ENCODE assay signal across 18 cellular contexts in genomic region chr12:10740182-10740581, GRCh38. TPM values are rescaled to one million over a fixed set of nuclear protein-coding genes. Genes with fewer than 3 reads are reported as not detected.
DNase-seq lines count a peak whose midpoint lies in the region; ATAC-seq and TF ChIP-seq lines count a peak whose summit lies in the region.
"Had no signal": no experiment of that assay in that cellular context is flagged by ENCODE, and none has a peak within 500 bp of the region (broad histone marks: within the 10 kb centered on the region; RNA-seq: fewer than 3 reads in every experiment).

No MANE protein-coding gene starts in this region.

- no peak overlapping the region for H3K4me3 Mint-ChIP-seq in Caco-2 (ENCODE audit: unreplicated experiment)
- H3K4me3 Mint-ChIP-seq in GM23338 = no peak overlapping the region
- no peak overlapping the region for H3K4me3 Mint-ChIP-seq in stimulated activated naive B cell treated with anti-CD40 and anti-IgM and Interleukin-4, amounts not matched to agents 10 μg/mL and 1 μg/mL and 100 μg/mL, for 72 hours
- H3K4me3 Mint-ChIP-seq: CD4-positive, CD25-positive, alpha-beta regulatory T cell; naive thymus-derived CD8-positive, alpha-beta T cell; T-helper 2 cell treated with Interferon-gamma antibody and Interleukin-4, amounts not matched to agents 5 μg/mL and 100 μg/mL, for 36 hours had no signal

- no peak overlapping the region for H3K27ac ChIP-seq in GM23338 (ENCODE audit: low read depth)
- H3K27ac ChIP-seq in SJSA1 = 0 out of 2 replicates have a peak overlapping the region, but pooled peaks have one; percentile 27
- no peak overlapping the region for H3K27ac ChIP-seq in upper lobe of left lung
- H3K27ac ChIP-seq: cardiac muscle cell, thyroid gland had no signal

- no peaks in the 10 kb centered on the region for H3K9me3 ChIP-seq in Caco-2
- no peaks in the 10 kb centered on the region for H3K9me3 ChIP-seq in SJSA1 (replicated peaks)
- no peaks in the 10 kb centered on the region for H3K9me3 ChIP-seq in BE2C
- H3K9me3 ChIP-seq in upper lobe of left lung = no peaks in the 10 kb centered on the region
- H3K9me3 ChIP-seq: thyroid gland had no signal

- CTCF ChIA-PET in Caco-2 (lab: Charles Lee) = interaction anchor here (0.6 to 1.6 kb wide), 2 partner anchors 10 to 180 kb away, joined by 5 to 6 read pairs; no protein-coding TSS in a partner anchor

- DNase-seq in Caco-2 = peak; percentile 29 to 50
- DNase-seq in GM23338 (ENCODE audit: low spot score) = peak; percentile 13
- DNase-seq in SJSA1 (ENCODE audit: low read depth in 1 of 2, low spot score in 2 of 2) = peak in 1 of 2 experiments; percentile 18
- peak; percentile 8 for DNase-seq in kidney glomerular epithelial cell (lab: John Stamatoyannopoulos, UW)
- DNase-seq in BE2C = no peak
- no peak for DNase-seq in upper lobe of left lung
- DNase-seq in NK-92 (lab: John Stamatoyannopoulos, UW; ENCODE audit: unreplicated experiment) = no peak
- no peak for DNase-seq in stimulated activated naive B cell treated with anti-CD40 and anti-IgM and Interleukin-4, amounts not matched to agents 10 μg/mL and 1 μg/mL and 100 μg/mL, for 72 hours
- DNase-seq: CD4-positive, CD25-positive, alpha-beta regulatory T cell; glutamatergic neuron; naive thymus-derived CD8-positive, alpha-beta T cell; NCI-H1092 treated with DMSO at 0.1 percent for 48 hours; NCI-H526; stimulated activated CD4-positive, alpha-beta T cell treated with anti-CD3 and anti-CD28 coated beads, Interleukin-12 subunit alpha, Interleukin-12 subunit beta, amount 100 ng/mL, for 4 hours; thyroid gland had no signal

- H3K36me3 ChIP-seq in Caco-2 (ENCODE audit: control insufficient read depth, insufficient read depth, low read length) (no peaks in the 10 kb centered on the region), GM23338 (ENCODE audit: insufficient read depth) (no peaks in the 10 kb centered on the region; the same call in 1 of the 2 replicates), SJSA1 (no peaks in the 10 kb centered on the region), BE2C (no peaks in the 10 kb centered on the region), upper lobe of left lung (no peaks in the 10 kb centered on the region)
- H3K36me3 ChIP-seq: cardiac muscle cell, thyroid gland had no signal

- peak overlapping the region; percentile 68 for H3K27ac Mint-ChIP-seq in Caco-2 (ENCODE audit: unreplicated experiment)
- H3K27ac Mint-ChIP-seq in GM23338 = no peak overlapping the region
- H3K27ac Mint-ChIP-seq in stimulated activated naive B cell treated with anti-CD40 and anti-IgM and Interleukin-4, amounts not matched to agents 10 μg/mL and 1 μg/mL and 100 μg/mL, for 72 hours = no peak overlapping the region
- H3K27ac Mint-ChIP-seq: CD4-positive, CD25-positive, alpha-beta regulatory T cell; T-helper 2 cell treated with Interferon-gamma antibody and Interleukin-4, amounts not matched to agents 5 μg/mL and 100 μg/mL, for 36 hours had no signal

- peaks cover 26% of the 10 kb centered on the region for H3K4me1 Mint-ChIP-seq in Caco-2 (ENCODE audit: low read depth, unreplicated experiment)
- no peaks in the 10 kb centered on the region for H3K4me1 Mint-ChIP-seq in GM23338
- no peaks in the 10 kb centered on the region for H3K4me1 Mint-ChIP-seq in stimulated activated naive B cell treated with anti-CD40 and anti-IgM and Interleukin-4, amounts not matched to agents 10 μg/mL and 1 μg/mL and 100 μg/mL, for 72 hours
- H3K4me1 Mint-ChIP-seq: CD4-positive, CD25-positive, alpha-beta regulatory T cell; naive thymus-derived CD8-positive, alpha-beta T cell had no signal

- H4K20me1 ChIP-seq in GM23338 (replicated peaks; ENCODE audit: insufficient read depth) = no peaks in the 10 kb centered on the region

- H3K27me3 Mint-ChIP-seq in Caco-2 (ENCODE audit: insufficient read depth, unreplicated experiment) = no peaks in the 10 kb centered on the region
- no peaks in the 10 kb centered on the region for H3K27me3 Mint-ChIP-seq in GM23338 (ENCODE audit: insufficient read depth, low read depth, poor library complexity)
- H3K27me3 Mint-ChIP-seq in stimulated activated naive B cell treated with anti-CD40 and anti-IgM and Interleukin-4, amounts not matched to agents 10 μg/mL and 1 μg/mL and 100 μg/mL, for 72 hours = no peaks in the 10 kb centered on the region

- intact Hi-C loops in Caco-2 (cut with micrococcal nuclease; ENCODE audit: unreplicated experiment) = no loop called here

- H3K79me2 ChIP-seq in GM23338 (replicated peaks; ENCODE audit: insufficient read depth) = no peaks in the 10 kb centered on the region

- no peak overlapping the region for H3K4me2 ChIP-seq in GM23338

- peaks cover 19% of the 10 kb centered on the region for H3K4me1 ChIP-seq in Caco-2
- H3K4me1 ChIP-seq in GM23338 (ENCODE audit: insufficient read depth) = no peaks in the 10 kb centered on the region
- peaks cover 17% of the 10 kb centered on the region for H3K4me1 ChIP-seq in SJSA1 (replicated peaks)
- H3K4me1 ChIP-seq in BE2C = no peaks in the 10 kb centered on the region
- no peaks in the 10 kb centered on the region for H3K4me1 ChIP-seq in upper lobe of left lung
- H3K4me1 ChIP-seq: thyroid gland had no signal

- no peak for TF ChIP-seq POLR2A in upper lobe of left lung (IDR thresholded peaks at IDR 0.05)

- no peaks in the 10 kb centered on the region for H3K27me3 ChIP-seq in Caco-2 (replicated peaks; ENCODE audit: control insufficient read depth, insufficient read depth, low read length)
- H3K27me3 ChIP-seq in GM23338 (ENCODE audit: insufficient read depth) = no peaks in the 10 kb centered on the region
- H3K27me3 ChIP-seq in SJSA1 (replicated peaks) = no peaks in the 10 kb centered on the region; the same call in 1 of the 2 replicates
- no peaks in the 10 kb centered on the region; the same call in 1 of the 2 replicates for H3K27me3 ChIP-seq in BE2C
- no peaks in the 10 kb centered on the region for H3K27me3 ChIP-seq in upper lobe of left lung
- H3K27me3 ChIP-seq: cardiac muscle cell, thyroid gland had no signal

- H2AFZ ChIP-seq in GM23338 = 0 out of 2 replicates have a peak overlapping the region, but pooled peaks have one; percentile 40

- no TSS peak for BruUV-seq in Caco-2 (replicated peaks; lab: Mats Ljungman, UMichigan)

- no peaks in the 10 kb centered on the region for H3F3A ChIP-seq in GM23338 (replicated peaks; ENCODE audit: low read depth)

- POLR2A ChIA-PET in Caco-2 (lab: Charles Lee) = no interaction called here

- H3K36me3 Mint-ChIP-seq in Caco-2 (ENCODE audit: insufficient read depth, unreplicated experiment) = no peaks in the 10 kb centered on the region
- no peaks in the 10 kb centered on the region for H3K36me3 Mint-ChIP-seq in GM23338 (ENCODE audit: low read depth)
- no peaks in the 10 kb centered on the region for H3K36me3 Mint-ChIP-seq in stimulated activated naive B cell treated with anti-CD40 and anti-IgM and Interleukin-4, amounts not matched to agents 10 μg/mL and 1 μg/mL and 100 μg/mL, for 72 hours
- H3K36me3 Mint-ChIP-seq: CD4-positive, CD25-positive, alpha-beta regulatory T cell; naive thymus-derived CD8-positive, alpha-beta T cell had no signal

- no peaks in the 10 kb centered on the region for H3K9me3 Mint-ChIP-seq in Caco-2 (ENCODE audit: unreplicated experiment)
- peaks cover 3% of the 10 kb centered on the region; the same call in 1 of the 3 replicates for H3K9me3 Mint-ChIP-seq in GM23338
- peaks cover 0 to 3% of the 10 kb centered on the region in 2 donors for H3K9me3 Mint-ChIP-seq in stimulated activated naive B cell treated with anti-CD40 and anti-IgM and Interleukin-4, amounts not matched to agents 10 μg/mL and 1 μg/mL and 100 μg/mL, for 72 hours
- H3K9me3 Mint-ChIP-seq: T-helper 2 cell treated with Interferon-gamma antibody and Interleukin-4, amounts not matched to agents 5 μg/mL and 100 μg/mL, for 36 hours had no signal

- ATAC-seq in GM23338 = no peak
- ATAC-seq in upper lobe of left lung (ENCODE audit: low FRiP score in 2 of 2) = no peak
- no peak for ATAC-seq in stimulated activated naive B cell treated with anti-CD40 and anti-IgM and Interleukin-4, amounts not matched to agents 10 μg/mL and 1 μg/mL and 100 μg/mL, for 72 hours (replicated peaks)
- ATAC-seq: esophagus mucosa; naive thymus-derived CD8-positive, alpha-beta T cell had no signal

- no peak for TF ChIP-seq CTCF in Caco-2 (IDR thresholded peaks at IDR 0.05; ENCODE audit: insufficient read depth in 1 of 2, low read depth in 1 of 2, low read length in 1 of 2, severe bottlenecking in 1 of 2, unreplicated experiment in 1 of 2)
- no peak for TF ChIP-seq CTCF in GM23338 (conservative IDR thresholded peaks at IDR 0.05; ENCODE audit: low read depth in 2 of 2)
- TF ChIP-seq CTCF in BE2C (IDR thresholded peaks at IDR 0.05; ENCODE audit: low read depth, low read length) = no peak
- TF ChIP-seq CTCF in upper lobe of left lung (IDR thresholded peaks at IDR 0.05) = no peak

- WGBS in upper lobe of left lung, 2 donors = 25 to 47% methylated on average over 1 of the region's 1 CpG

- TF ChIP-seq EP300 in upper lobe of left lung (IDR thresholded peaks at IDR 0.05) = no peak

- H3K9me2 ChIP-seq in GM23338 (ENCODE audit: insufficient read depth) = no peaks in the 10 kb centered on the region

- H3K4me3 ChIP-seq in Caco-2 (ENCODE audit: low read depth, low read length) (no peak overlapping the region), GM23338 (no peak overlapping the region), SJSA1 (no peak overlapping the region), BE2C (ENCODE audit: low read depth, low read length) (no peak overlapping the region), upper lobe of left lung (no peak overlapping the region)
- H3K4me3 ChIP-seq: cardiac muscle cell, thyroid gland had no signal

TF ChIP-seq in GM23338, 12 proteins besides CTCF, POLR2A, EP300 and RAD21 (continues in another document):
- no peak for TF ChIP-seq STAT1 (IDR thresholded peaks at IDR 0.05; ENCODE audit: unreplicated experiment)

RNA-seq across cellular contexts. Expression of gene YBX3, which starts 17.1 kb away (rescaled TPM):
- total RNA-seq in Caco-2 (2022) (315 and 326 TPM in 2 replicates), upper lobe of left lung (100 to 1,000 TPM; 216 to 360 (median 287) TPM)
- total RNA-seq in GM23338 (2014; rRNA removed; shearing (Covaris generic)) = 179 and 182 TPM in 2 replicates
- 450 and 500 TPM in 2 replicates for polyA plus RNA-seq in GM23338 (2016; fragmentation: Nextera tagmentation; extraction: Ambion mirVana)
- total RNA-seq in SJSA1 (2014; rRNA removed; shearing (Covaris generic)) = 95.2 and 104 TPM in 2 replicates
- polyA plus RNA-seq in BE2C (2012; ENCODE audit: insufficient read depth, insufficient read length, low read depth) = 0.77 TPM

Comparison
In these comparisons a context has a peak if more than half of its experiments do, and no peak if none do; other contexts are left out.
1. DNase-seq: peak in Caco-2 (2 of 2), GM23338 (single experiment) and kidney glomerular epithelial cell (single experiment); none in BE2C (single experiment), upper lobe of left lung (0 of 2), NK-92 (single experiment) and stimulated activated naive B cell treated with anti-CD40 and anti-IgM and Interleukin-4, amounts not matched to agents 10 μg/mL and 1 μg/mL and 100 μg/mL, for 72 hours (single experiment).